Comparison of ENCODE assay signal across 37 cellular contexts in the genomic region with DNA sequence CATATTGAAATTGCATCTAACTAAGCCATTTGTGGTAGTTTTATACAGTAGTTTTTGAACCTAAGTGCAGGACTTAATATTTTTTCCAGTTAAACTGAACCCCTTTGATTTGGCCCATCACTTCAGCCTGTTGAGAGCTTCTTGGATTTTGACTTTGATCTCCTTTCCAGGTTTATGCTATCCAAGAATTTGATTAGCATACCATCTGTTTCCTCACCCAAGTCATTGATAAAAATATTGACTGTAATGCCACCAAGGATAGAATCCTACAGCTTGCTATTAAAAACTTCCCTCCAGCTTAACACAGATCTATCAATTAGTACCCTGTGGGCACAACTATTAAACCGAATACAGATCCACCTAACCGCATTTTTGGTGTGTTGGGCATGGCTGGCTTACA.
"Had no signal": no experiment of that assay in that cellular context is flagged by ENCODE, and none has a peak within 500 bp of the region (broad histone marks: within the 10 kb centered on the region; RNA-seq: fewer than 3 reads in every experiment).

No MANE protein-coding gene starts in this region.

- H3K4me1 ChIP-seq: body of pancreas had no signal

- H3K27ac Mint-ChIP-seq: activated B cell treated with CpG ODN at 0.5 μM for 24 hours; activated CD4-positive, alpha-beta memory T cell treated with anti-CD3 and anti-CD28 coated beads for 36 hours; activated CD8-positive, alpha-beta T cell treated with anti-CD3 and anti-CD28 coated beads for 36 hours; activated naive CD4-positive, alpha-beta T cell treated with anti-CD3 and anti-CD28 coated beads for 36 hours; activated naive CD4-positive, alpha-beta T cell treated with anti-CD3 and anti-CD28 coated beads, Interleukin-2, amount 50 U/mL, for 72 hours; activated naive CD8-positive, alpha-beta T cell treated with anti-CD3 and anti-CD28 coated beads for 36 hours; activated T-cell treated with anti-CD3 and anti-CD28 coated beads, Interleukin-2, amount 50 U/mL, for 72 hours; activated T-helper 1 cell treated with anti-CD3 and anti-CD28 coated beads, Interleukin-12 subunit alpha, Interleukin-12 subunit beta, Interleukin-2, Interleukin-4 antibody, amounts not matched to agents 30 ng/mL and 10 ng/mL and 1 ng/mL, durations not matched to agents 14 hours and 24 hours and 36 hours; activated T-helper 17 cell treated with anti-CD3 and anti-CD28 coated beads, Interleukin-2, amount 50 U/mL, for 72 hours; T-helper 1 cell treated with Interleukin-12 subunit alpha and Interleukin-12 subunit beta and Interleukin-4 antibody, amounts not matched to agents 30 μg/mL and 1 μg/mL, for 36 hours; T-helper 2 cell treated with Interferon-gamma antibody and Interleukin-4, amounts not matched to agents 5 μg/mL and 100 μg/mL, for 36 hours had no signal

- H3K27me3 Mint-ChIP-seq: activated B cell treated with CpG ODN at 0.5 μM for 24 hours; activated CD4-positive, alpha-beta memory T cell treated with anti-CD3 and anti-CD28 coated beads for 36 hours; activated CD4-positive, alpha-beta T cell treated with anti-CD3 and anti-CD28 coated beads, Interleukin-2, amount 10 ng/mL, durations not matched to agents 7 days and 5 days; activated CD8-positive, alpha-beta T cell treated with anti-CD3 and anti-CD28 coated beads for 36 hours; activated naive CD8-positive, alpha-beta T cell treated with anti-CD3 and anti-CD28 coated beads for 36 hours; activated T-helper 17 cell treated with anti-CD3 and anti-CD28 coated beads, Interleukin-2, amount 50 U/mL, for 72 hours; central memory CD8-positive, alpha-beta T cell had no signal

- H3K27ac ChIP-seq: body of pancreas, cardiac muscle cell, VCaP had no signal

- H3K27me3 ChIP-seq: adrenal gland, body of pancreas, cardiac muscle cell had no signal

- ATAC-seq: activated CD8-positive, alpha-beta T cell treated with anti-CD3 and anti-CD28 coated beads for 36 hours; activated naive CD4-positive, alpha-beta T cell treated with anti-CD3 and anti-CD28 coated beads, Interleukin-2, amount 50 U/mL, for 72 hours; activated T-cell treated with anti-CD3 and anti-CD28 coated beads, Interleukin-2, amount 50 U/mL, for 4 hours; activated T-cell treated with anti-CD3 and anti-CD28 coated beads, Interleukin-2, amount 50 U/mL, for 72 hours; activated T-helper 17 cell treated with anti-CD3 and anti-CD28 coated beads, Interleukin-2, amount 50 U/mL, for 72 hours; body of pancreas had no signal

- H3K9me3 Mint-ChIP-seq: activated B cell treated with CpG ODN at 0.5 μM for 24 hours; activated CD4-positive, alpha-beta memory T cell treated with anti-CD3 and anti-CD28 coated beads for 36 hours; activated CD4-positive, alpha-beta T cell treated with anti-CD3 and anti-CD28 coated beads, Interleukin-2, amount 10 ng/mL, durations not matched to agents 7 days and 5 days; activated CD8-positive, alpha-beta T cell treated with anti-CD3 and anti-CD28 coated beads for 36 hours; activated naive CD4-positive, alpha-beta T cell treated with anti-CD3 and anti-CD28 coated beads for 36 hours; activated naive CD4-positive, alpha-beta T cell treated with anti-CD3 and anti-CD28 coated beads, Interleukin-2, amount 50 U/mL, for 72 hours; activated naive CD8-positive, alpha-beta T cell treated with anti-CD3 and anti-CD28 coated beads for 36 hours; activated T-cell treated with anti-CD3 and anti-CD28 coated beads, Interleukin-2, amount 50 U/mL, for 4 hours; activated T-cell treated with anti-CD3 and anti-CD28 coated beads, Interleukin-2, amount 50 U/mL, for 72 hours; activated T-helper 1 cell treated with anti-CD3 and anti-CD28 coated beads, Interleukin-12 subunit alpha, Interleukin-12 subunit beta, Interleukin-2, Interleukin-4 antibody, amounts not matched to agents 30 ng/mL and 10 ng/mL and 1 ng/mL, durations not matched to agents 14 hours and 24 hours and 36 hours; activated T-helper 17 cell treated with anti-CD3 and anti-CD28 coated beads, Interleukin-2, amount 50 U/mL, for 72 hours; central memory CD8-positive, alpha-beta T cell; T-helper 1 cell treated with Interleukin-12 subunit alpha and Interleukin-12 subunit beta and Interleukin-4 antibody, amounts not matched to agents 30 μg/mL and 1 μg/mL, for 36 hours; T-helper 2 cell treated with Interferon-gamma antibody and Interleukin-4, amounts not matched to agents 5 μg/mL and 100 μg/mL, for 36 hours had no signal

- H3K4me3 Mint-ChIP-seq: activated B cell treated with CpG ODN at 0.5 μM for 24 hours; activated CD4-positive, alpha-beta memory T cell treated with anti-CD3 and anti-CD28 coated beads for 36 hours; activated CD4-positive, alpha-beta T cell treated with anti-CD3 and anti-CD28 coated beads, Interleukin-2, amount 10 ng/mL, durations not matched to agents 7 days and 5 days; activated CD8-positive, alpha-beta T cell treated with anti-CD3 and anti-CD28 coated beads for 36 hours; activated naive CD4-positive, alpha-beta T cell treated with anti-CD3 and anti-CD28 coated beads for 36 hours; activated naive CD8-positive, alpha-beta T cell treated with anti-CD3 and anti-CD28 coated beads for 36 hours; activated T-cell treated with anti-CD3 and anti-CD28 coated beads, Interleukin-2, amount 50 U/mL, for 4 hours; activated T-cell treated with anti-CD3 and anti-CD28 coated beads, Interleukin-2, amount 50 U/mL, for 72 hours; activated T-helper 1 cell treated with anti-CD3 and anti-CD28 coated beads, Interleukin-12 subunit alpha, Interleukin-12 subunit beta, Interleukin-2, Interleukin-4 antibody, amounts not matched to agents 30 ng/mL and 10 ng/mL and 1 ng/mL, durations not matched to agents 14 hours and 24 hours and 36 hours; activated T-helper 17 cell treated with anti-CD3 and anti-CD28 coated beads, Interleukin-2, amount 50 U/mL, for 72 hours; central memory CD8-positive, alpha-beta T cell; T-helper 1 cell treated with Interleukin-12 subunit alpha and Interleukin-12 subunit beta and Interleukin-4 antibody, amounts not matched to agents 30 μg/mL and 1 μg/mL, for 36 hours; T-helper 2 cell treated with Interferon-gamma antibody and Interleukin-4, amounts not matched to agents 5 μg/mL and 100 μg/mL, for 36 hours had no signal

- H3K9me3 ChIP-seq: adrenal gland, body of pancreas had no signal

- H3K36me3 Mint-ChIP-seq: activated CD4-positive, alpha-beta memory T cell treated with anti-CD3 and anti-CD28 coated beads for 36 hours; activated naive CD4-positive, alpha-beta T cell treated with anti-CD3 and anti-CD28 coated beads, Interleukin-2, amount 50 U/mL, for 72 hours had no signal

- H3K36me3 ChIP-seq: adrenal gland, cardiac muscle cell had no signal

- DNase-seq: activated B cell treated with CpG ODN at 0.5 μM for 24 hours; activated CD4-positive, alpha-beta memory T cell treated with anti-CD3 and anti-CD28 coated beads for 36 hours; activated CD4-positive, alpha-beta T cell treated with anti-CD3 and anti-CD28 coated beads for 4 hours; activated CD4-positive, alpha-beta T cell treated with anti-CD3 and anti-CD28 coated beads, Interleukin-2, amount 10 ng/mL, durations not matched to agents 7 days and 5 days; activated CD4-positive, CD25-positive, alpha-beta regulatory T cell treated with anti-CD3 and anti-CD28 coated beads, Interleukin-2, amount 50 U/mL, for 72 hours; activated CD8-positive, alpha-beta memory T cell treated with anti-CD3 and anti-CD28 coated beads, Interleukin-2, amount 50 U/mL, for 4 hours; activated CD8-positive, alpha-beta T cell treated with anti-CD3 and anti-CD28 coated beads for 36 hours; activated effector memory CD4-positive, alpha-beta T cell treated with anti-CD3 and anti-CD28 coated beads, Interleukin-2, amount 50 U/mL, for 16 hours; activated gamma-delta T cell treated with Interleukin-2 at 50 U/mL for 16 hours; activated naive CD4-positive, alpha-beta T cell; activated naive CD4-positive, alpha-beta T cell treated with anti-CD3 and anti-CD28 coated beads for 36 hours; activated naive CD4-positive, alpha-beta T cell treated with anti-CD3 and anti-CD28 coated beads, Interleukin-2, amount 50 U/mL, for 16 hours; activated naive CD8-positive, alpha-beta T cell treated with anti-CD3 and anti-CD28 coated beads for 36 hours; activated T-cell treated with anti-CD3 and anti-CD28 coated beads for 4 hours; activated T-cell treated with anti-CD3 and anti-CD28 coated beads, Interleukin-2, amount 50 U/mL, for 1 hour; activated T-cell treated with anti-CD3 and anti-CD28 coated beads, Interleukin-2, amount 50 U/mL, for 4 hours; activated T-cell treated with anti-CD3 and anti-CD28 coated beads, Interleukin-2, amount 50 U/mL, for 72 hours; adrenal gland; amniotic stem cell; aorta; body of pancreas; caudate nucleus; cerebellar nuclear complex; T-helper 1 cell; T-helper 2 cell; T-helper 9 cell had no signal

- H3K4me3 ChIP-seq: adrenal gland, body of pancreas, cardiac muscle cell had no signal

- FAIRE-seq: astrocyte, bronchial epithelial cell, TTC549 had no signal
